ENCODE assay signal across 1 cellular context in the genomic region with DNA sequence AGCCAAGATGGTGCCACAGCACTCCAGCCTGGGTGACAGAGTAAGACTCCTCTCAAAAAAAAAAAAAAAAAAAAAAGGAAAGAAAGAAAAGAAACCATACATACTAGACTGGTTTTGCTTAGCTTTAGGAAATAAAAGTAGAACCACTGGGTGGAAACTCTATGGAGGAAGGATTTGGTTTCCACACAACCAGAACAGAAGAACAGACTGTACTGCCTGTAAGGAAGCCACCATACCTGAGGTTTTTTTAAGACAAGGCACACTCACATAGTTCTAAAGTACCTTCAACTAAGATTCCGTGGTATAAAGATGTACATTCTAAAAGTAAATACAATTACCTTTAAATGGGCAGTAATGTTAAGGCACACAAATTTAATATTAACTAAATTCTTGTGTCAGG.
TF ChIP-seq lines count a peak whose summit lies in the region.

No MANE protein-coding gene starts in this region.

TF ChIP-seq in IMR-90, 13 proteins besides CTCF, POLR2A, EP300 and RAD21:
- TF ChIP-seq RCOR1 (IDR thresholded peaks at IDR 0.05; ENCODE audit: insufficient replicate concordance, low read length): no peak
- TF ChIP-seq, protein P1, sequence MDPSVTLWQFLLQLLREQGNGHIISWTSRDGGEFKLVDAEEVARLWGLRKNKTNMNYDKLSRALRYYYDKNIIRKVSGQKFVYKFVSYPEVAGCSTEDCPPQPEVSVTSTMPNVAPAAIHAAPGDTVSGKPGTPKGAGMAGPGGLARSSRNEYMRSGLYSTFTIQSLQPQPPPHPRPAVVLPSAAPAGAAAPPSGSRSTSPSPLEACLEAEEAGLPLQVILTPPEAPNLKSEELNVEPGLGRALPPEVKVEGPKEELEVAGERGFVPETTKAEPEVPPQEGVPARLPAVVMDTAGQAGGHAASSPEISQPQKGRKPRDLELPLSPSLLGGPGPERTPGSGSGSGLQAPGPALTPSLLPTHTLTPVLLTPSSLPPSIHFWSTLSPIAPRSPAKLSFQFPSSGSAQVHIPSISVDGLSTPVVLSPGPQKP (IDR thresholded peaks at IDR 0.05; ENCODE audit: borderline replicate concordance, low read depth, low read length): no peak
